Comparison of ENCODE assay signal across 8 cellular contexts in genomic region chr19:55385236-55385748, GRCh38. TPM values are rescaled to one million over a fixed set of nuclear protein-coding genes. Genes with fewer than 3 reads are reported as not detected.
DNase-seq lines count a peak whose midpoint lies in the region; ATAC-seq and TF ChIP-seq lines count a peak whose summit lies in the region.

No MANE protein-coding gene starts in this region.

- H3K4me1 ChIP-seq in adrenal gland (replicated peaks in 1 of 2), result peaks cover 30 to 45% of the 10 kb centered on the region in 2 donors
- peaks cover 33 to 54% (median 44%) of the 10 kb centered on the region in 4 donors for H3K4me1 ChIP-seq in transverse colon

- in situ Hi-C loops in transverse colon (cut with MboI; ENCODE audit: low pct_ligation_motif_present in 1 of 4, low pct_unique_long_range_greater_than_20kb in 1 of 4, low sequenced_read_pairs in 3 of 4), result loop anchor here in 1 of 4 donors (25.0 kb wide), 1 partner anchor 98 kb away; the partner anchor contains the start of genes BRSK1 and HSPBP1

- TF ChIP-seq EP300 in transverse colon (IDR thresholded peaks at IDR 0.05; ENCODE audit: low read depth), result no peak

- H3K4me3 ChIP-seq in GM12865 (ENCODE audit: low read depth, low read length), result peak overlapping the region; percentile 74
- H3K4me3 ChIP-seq in adrenal gland, result peak overlapping the region in 1 of 4 donors; percentile 85
- H3K4me3 ChIP-seq in transverse colon, result peak overlapping the region; percentile 12 to 93 (median 78)

- WGBS in adrenal gland, 4 donors, result 0 to 1% (median 1%) methylated on average over 23 to 32 of the region's 32 CpGs
- WGBS in transverse colon (ENCODE audit: low coverage in 1 of 2), 2 donors, result 1% methylated on average over 31 of the region's 32 CpGs; no CpG with 5 or more reads in 1 of the 2 donors

- H3K36me3 ChIP-seq in adrenal gland (replicated peaks in 1 of 2), result peaks cover 0 to 33% of the 10 kb centered on the region in 2 donors
- peaks cover 0 to 6% (median 0%) of the 10 kb centered on the region in 4 donors for H3K36me3 ChIP-seq in transverse colon

- peak; percentile 58 for ATAC-seq in HG02852 (IDR thresholded peaks at IDR 0.05; ENCODE audit: unreplicated experiment)
- peak; percentile 88 to 89 for ATAC-seq in left cardiac atrium

- TF ChIP-seq CTCF in GM12865 (IDR thresholded peaks at IDR 0.05; ENCODE audit: insufficient read depth, low read depth, low read length, missing control alignments), result no peak
- no peak for TF ChIP-seq CTCF in adrenal gland (IDR thresholded peaks at IDR 0.05)
- no peak for TF ChIP-seq CTCF in transverse colon (IDR thresholded peaks at IDR 0.05)

- TF ChIP-seq POLR2A in adrenal gland (IDR thresholded peaks at IDR 0.05), result no peak
- TF ChIP-seq POLR2A in transverse colon (IDR thresholded peaks at IDR 0.05), result no peak

- H3K27me3 ChIP-seq in adrenal gland (no peaks in the 10 kb centered on the region), transverse colon (no peaks in the 10 kb centered on the region)

- H3K27ac ChIP-seq in adrenal gland, result peak overlapping the region; percentile 71 to 96 (median 87)
- H3K27ac ChIP-seq in transverse colon, result peak overlapping the region; percentile 94 to 99 (median 96)

- H3K9me3 ChIP-seq in adrenal gland (replicated peaks in 1 of 3) (no peaks in the 10 kb centered on the region), transverse colon (no peaks in the 10 kb centered on the region)

- intact Hi-C loops in adrenal gland (cut with DNase I) (no loop called here), left cardiac atrium (cut with DNase I) (loop anchor here in 1 of 2 donors (10.0 kb wide), 1 partner anchor 80 kb away; no protein-coding TSS in a partner anchor), posterior cingulate gyrus (cut with DNase I) (loop anchor here (1.0 to 5.0 kb wide), 2 partner anchors 23 to 77 kb away; partner anchors contain the start of genes C19orf85 and ISOC2), transverse colon (cut with DNase I; ENCODE audit: low total_unique reads) (loop anchor here (10.0 kb wide), 1 partner anchor 270 kb away; the partner anchor contains the start of gene U2AF2)

- DNase-seq in GM12865 (ENCODE audit: low read depth) (peak; percentile 97), NCI-H1436 treated with DMSO at 0.1 percent for 48 hours (lab: John Stamatoyannopoulos, UW) (peak; percentile 93), T follicular helper cell (ENCODE audit: low read depth) (peak; percentile 96), adrenal gland (peak; percentile 96 to 99 (median 97)), left cardiac atrium (peak; percentile 97), posterior cingulate gyrus (peak; percentile 73 to 98 (median 90)), transverse colon (peak; percentile 96)

RNA-seq across cellular contexts. Expression of gene RPL28, which starts 0.4 kb away (rescaled TPM):
- total RNA-seq in adrenal gland (1,000 to 10,000 TPM in 4 of 8 donors, 100 to 1,000 TPM in 4; 194 to 2,378 (median 1,045) TPM), left cardiac atrium (100 to 1,000 TPM; 789 to 866 TPM), transverse colon (100 to 1,000 TPM; 448 to 648 (median 605) TPM)
- 1,000 to 10,000 TPM in 2 of 3 donors, 100 to 1,000 TPM in 1; 577 to 2,804 (median 2,164) TPM for polyA plus RNA-seq in adrenal gland

RNA-seq across cellular contexts. Expression of gene TMEM238, which starts 1.2 kb away (rescaled TPM):
- total RNA-seq in adrenal gland (1 to 10 TPM; 2.7 to 9.3 (median 3.7) TPM), left cardiac atrium (under 1 TPM; 0.84 to 0.97 TPM), transverse colon (100 to 1,000 TPM in 1 of 4 donors, 10 to 100 TPM in 3; 12.0 to 199 (median 42.5) TPM)
- polyA plus RNA-seq in adrenal gland, result under 1 TPM in 1 of 3 donors, not detected in 2; 0.13 TPM

RNA-seq across cellular contexts. Expression of gene TMEM190, which starts 8.7 kb away (rescaled TPM):
- total RNA-seq in adrenal gland (1 to 10 TPM in 2 of 8 donors, not detected in 6; 1.1 to 2.3 TPM), left cardiac atrium (not detected), transverse colon (not detected)
- polyA plus RNA-seq in adrenal gland, result 10 to 100 TPM in 1 of 3 donors, 1 to 10 TPM in 1, under 1 TPM in 1; 0.62 to 63.0 (median 4.7) TPM

RNA-seq across cellular contexts. Expression of gene IL11, which starts 15.0 kb away (rescaled TPM):
- total RNA-seq in adrenal gland (under 1 TPM in 1 of 8 donors, not detected in 7; 0.28 TPM), left cardiac atrium (not detected), transverse colon (under 1 TPM in 1 of 4 donors, not detected in 3; 0.48 TPM)
- 1 to 10 TPM in 1 of 3 donors, under 1 TPM in 1, not detected in 1; 0.24 to 1.1 TPM for polyA plus RNA-seq in adrenal gland

RNA-seq across cellular contexts. Expression of gene GARIN5B, which starts 22.2 kb away (rescaled TPM):
- total RNA-seq in adrenal gland (not detected), left cardiac atrium (not detected), transverse colon (not detected)
- not detected for polyA plus RNA-seq in adrenal gland

Comparison
In these comparisons a context has a peak if more than half of its experiments do, and no peak if none do; other contexts are left out.
1. intact Hi-C loops: an anchor here in posterior cingulate gyrus (1.0 to 5.0 kb wide) and transverse colon (10.0 kb wide); none called in adrenal gland.